Comparison of ENCODE assay signal across 21 cellular contexts in the genomic region with DNA sequence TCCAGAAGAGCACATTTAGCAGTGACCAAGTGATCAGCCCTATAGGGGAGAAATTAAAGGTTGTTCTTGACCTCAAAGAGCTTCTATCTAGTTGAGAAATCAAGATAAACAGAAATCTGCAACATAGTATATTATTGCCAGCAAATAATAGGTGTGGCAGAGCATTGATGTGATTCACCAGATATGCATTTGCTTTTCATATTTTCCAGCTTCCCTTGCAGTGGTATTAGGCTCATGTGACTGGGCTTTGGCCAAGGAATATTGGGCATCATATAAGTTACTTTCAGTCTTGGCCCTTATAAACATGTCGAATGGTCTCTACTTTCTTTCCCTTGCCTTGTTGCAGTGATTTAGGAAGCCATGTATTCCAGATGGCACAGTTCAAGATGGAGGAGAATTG. TPM values are rescaled to one million over a fixed set of nuclear protein-coding genes. Genes with fewer than 3 reads are reported as not detected.
DNase-seq lines count a peak whose midpoint lies in the region; ATAC-seq, FAIRE-seq and TF ChIP-seq lines count a peak whose summit lies in the region.
"Had no signal": no experiment of that assay in that cellular context is flagged by ENCODE, and none has a peak within 500 bp of the region (broad histone marks: within the 10 kb centered on the region; RNA-seq: fewer than 3 reads in every experiment).

No MANE protein-coding gene starts in this region.

- H3K36me3 Mint-ChIP-seq in activated CD4-positive, alpha-beta memory T cell treated with anti-CD3 and anti-CD28 coated beads, Interleukin-2, amount 10 ng/mL, durations not matched to agents 7 days and 5 days (ENCODE audit: low read depth): no peaks in the 10 kb centered on the region
- H3K36me3 Mint-ChIP-seq: CD8-positive, alpha-beta memory T cell had no signal

- no peak overlapping the region for H2BK5ac ChIP-seq in IMR-90 (ENCODE audit: low read depth, low read length, poor library complexity, severe bottlenecking)

- FAIRE-seq in bronchial epithelial cell (lab: Jason Lieb, UNC): peak; percentile 50

- H4K5ac ChIP-seq in IMR-90 (ENCODE audit: low read depth, low read length): no peak overlapping the region

- H3K4ac ChIP-seq in IMR-90 (ENCODE audit: low read depth, low read length): no peak overlapping the region

- H3K23ac ChIP-seq in IMR-90 (ENCODE audit: low read depth, low read length): no peak overlapping the region

- TF ChIP-seq CTCF in AG10803 (conservative IDR thresholded peaks at IDR 0.05; ENCODE audit: low read length) (no peak), IMR-90 (conservative IDR thresholded peaks at IDR 0.05; ENCODE audit: low read depth, low read length) (no peak), bronchial epithelial cell (IDR thresholded peaks at IDR 0.05; ENCODE audit: insufficient read depth, low read length, severe bottlenecking) (no peak), spleen (IDR thresholded peaks at IDR 0.05 in 8 of 11, conservative IDR thresholded peaks at IDR 0.05 in 3 of 11) (no peak)

- no peak overlapping the region for H3K14ac ChIP-seq in IMR-90 (replicated peaks; ENCODE audit: low read depth, low read length)

- intact Hi-C loops in IMR-90 (cut with micrococcal nuclease) (loop anchor here (5.0 kb wide), 1 partner anchor 97 kb away; no protein-coding TSS in a partner anchor), spleen (cut with DNase I; ENCODE audit: low total_unique reads) (no loop called here)

- WGBS in IMR-90 (ENCODE audit: extremely low coverage in 2 of 2, insufficient read length in 1 of 2), 2 experiments: no CpG with 5 or more reads among the region's 1 CpG
- 80 to 98% (median 84%) methylated on average over 1 of the region's 1 CpG for WGBS in spleen, 5 donors

- CTCF ChIA-PET in IMR-90 (lab: Yijun Ruan, JAX): interaction anchor here (1.1 kb wide), 1 partner anchor 123 kb away, joined by 3 read pairs; no protein-coding TSS in a partner anchor
- CTCF ChIA-PET in activated CD4-positive, alpha-beta memory T cell treated with anti-CD3 and anti-CD28 coated beads, Interleukin-2, amount 10 ng/mL, durations not matched to agents 7 days and 5 days (lab: Charles Lee): interaction anchor here (1.3 kb wide), 1 partner anchor 11 kb away, joined by 5 read pairs; no protein-coding TSS in a partner anchor

- H3K27me3 ChIP-seq in IMR-90 (ENCODE audit: control insufficient read depth, insufficient read depth, low read length): peaks cover 19% of the 10 kb centered on the region
- no peaks in the 10 kb centered on the region for H3K27me3 ChIP-seq in bronchial epithelial cell (ENCODE audit: control insufficient read depth, insufficient read depth, low read length)
- peaks cover 0 to 24% (median 0%) of the 10 kb centered on the region in 7 donors for H3K27me3 ChIP-seq in spleen (replicated peaks in 1 of 7)

- no peak for TF ChIP-seq POLR2A in IMR-90 (IDR thresholded peaks at IDR 0.05; ENCODE audit: low read depth, low read length)
- no peak for TF ChIP-seq POLR2A in spleen (IDR thresholded peaks at IDR 0.05)

- H3K4me1 ChIP-seq in IMR-90 (ENCODE audit: control insufficient read depth, insufficient read depth, low read length) (no peaks in the 10 kb centered on the region), spleen (peaks cover 0 to 3% (median 0%) of the 10 kb centered on the region in 6 donors)

- no peaks in the 10 kb centered on the region for H3K9me3 Mint-ChIP-seq in activated CD4-positive, alpha-beta memory T cell treated with anti-CD3 and anti-CD28 coated beads, Interleukin-2, amount 10 ng/mL, durations not matched to agents 7 days and 5 days
- H3K9me3 Mint-ChIP-seq: activated CD4-positive, alpha-beta T cell treated with anti-CD3 and anti-CD28 coated beads, Interleukin-2, amount 10 ng/mL, durations not matched to agents 7 days and 5 days; CD8-positive, alpha-beta memory T cell; T-helper 1 cell treated with Interleukin-12 subunit alpha and Interleukin-12 subunit beta and Interleukin-4 antibody, amounts not matched to agents 30 μg/mL and 1 μg/mL, for 36 hours had no signal

- no peak overlapping the region for H3K56ac ChIP-seq in IMR-90 (ENCODE audit: extremely low read depth, insufficient read depth, low read length)

- H3K4me2 ChIP-seq in IMR-90 (ENCODE audit: low read depth, low read length): no peak overlapping the region

- no peak overlapping the region for H3K9ac ChIP-seq in IMR-90 (ENCODE audit: low read depth, low read length)

- BruUV-seq in IMR-90 (replicated peaks; lab: Mats Ljungman, UMichigan): no TSS peak

- no peak overlapping the region for H2AK9ac ChIP-seq in IMR-90 (replicated peaks; ENCODE audit: low read depth, low read length, poor library complexity)

- H4K8ac ChIP-seq in IMR-90 (ENCODE audit: low read depth in 2 of 2, low read length in 2 of 2): no peak overlapping the region

- no peak overlapping the region for H2AFZ ChIP-seq in IMR-90 (replicated peaks; ENCODE audit: low read length, poor library complexity)

- no peak overlapping the region for H4K91ac ChIP-seq in IMR-90 (ENCODE audit: insufficient read depth, low read depth, low read length)

- in situ Hi-C loops in IMR-90 (cut with MboI; ENCODE audit: low sequenced_read_pairs): loop anchor here (10.0 kb wide), 1 partner anchor 310 kb away; the partner anchor contains the start of gene LDLRAD3

- no peak for TF ChIP-seq RAD21 in IMR-90 (IDR thresholded peaks at IDR 0.05; ENCODE audit: low read length)

- H3K9me1 ChIP-seq in IMR-90 (ENCODE audit: insufficient read depth, low read length): no peaks in the 10 kb centered on the region

- no peak overlapping the region for H3K18ac ChIP-seq in IMR-90 (ENCODE audit: low read depth, low read length)

- dilution Hi-C loops in IMR-90 (cut with HindIII; ENCODE audit: low sequenced_read_pairs, unreplicated experiment): no loop called here

- H4K20me1 ChIP-seq in IMR-90 (ENCODE audit: insufficient read depth, low read length): no peaks in the 10 kb centered on the region

- no peak overlapping the region for H3K4me3 Mint-ChIP-seq in activated CD4-positive, alpha-beta memory T cell treated with anti-CD3 and anti-CD28 coated beads, Interleukin-2, amount 10 ng/mL, durations not matched to agents 7 days and 5 days
- H3K4me3 Mint-ChIP-seq: activated CD4-positive, alpha-beta T cell treated with anti-CD3 and anti-CD28 coated beads, Interleukin-2, amount 10 ng/mL, durations not matched to agents 7 days and 5 days; CD8-positive, alpha-beta memory T cell; T-helper 1 cell treated with Interleukin-12 subunit alpha and Interleukin-12 subunit beta and Interleukin-4 antibody, amounts not matched to agents 30 μg/mL and 1 μg/mL, for 36 hours had no signal

- POLR2A ChIA-PET in IMR-90 (lab: Charles Lee; ENCODE audit: unreplicated experiment): no interaction called here
- POLR2A ChIA-PET in activated CD4-positive, alpha-beta memory T cell treated with anti-CD3 and anti-CD28 coated beads, Interleukin-2, amount 10 ng/mL, durations not matched to agents 7 days and 5 days (lab: Charles Lee): no interaction called here

- no peak overlapping the region for H2BK15ac ChIP-seq in IMR-90 (ENCODE audit: low read depth, low read length)

- H3K27ac ChIP-seq in IMR-90 (ENCODE audit: insufficient read depth, low read length) (no peak overlapping the region), spleen (no peak overlapping the region)
- H3K27ac ChIP-seq: left ventricle myocardium inferior, neutrophil, thoracic aorta had no signal

- peaks cover 24% of the 10 kb centered on the region for H3K27me3 Mint-ChIP-seq in activated CD4-positive, alpha-beta memory T cell treated with anti-CD3 and anti-CD28 coated beads, Interleukin-2, amount 10 ng/mL, durations not matched to agents 7 days and 5 days

- H3K9me3 ChIP-seq in IMR-90 (ENCODE audit: control insufficient read depth, insufficient read depth, low read length) (peaks cover 8% of the 10 kb centered on the region), spleen (peaks cover 0 to 20% (median 5%) of the 10 kb centered on the region in 8 donors)
- H3K9me3 ChIP-seq: neutrophil, thoracic aorta had no signal

- no peaks in the 10 kb centered on the region for H3K4me1 Mint-ChIP-seq in activated CD4-positive, alpha-beta memory T cell treated with anti-CD3 and anti-CD28 coated beads, Interleukin-2, amount 10 ng/mL, durations not matched to agents 7 days and 5 days
- H3K4me1 Mint-ChIP-seq: activated CD4-positive, alpha-beta T cell treated with anti-CD3 and anti-CD28 coated beads, Interleukin-2, amount 10 ng/mL, durations not matched to agents 7 days and 5 days; CD8-positive, alpha-beta memory T cell had no signal

- DNase-seq in AG10803 (ENCODE audit: low read depth) (peak; percentile 38), IMR-90 (peak; percentile 36), bronchial epithelial cell (ENCODE audit: low read depth) (peak; percentile 77), fibroblast of the conjunctiva (ENCODE audit: low read depth) (peak; percentile 44), spleen (no peak)
- no peak for DNase-seq in activated CD4-positive, alpha-beta memory T cell treated with anti-CD3 and anti-CD28 coated beads, Interleukin-2, amount 10 ng/mL, durations not matched to agents 7 days and 5 days
- DNase-seq in activated CD4-positive, CD25-positive, alpha-beta regulatory T cell (lab: John Stamatoyannopoulos, UW): no peak
- DNase-seq: activated CD4-positive, alpha-beta T cell treated with anti-CD3 and anti-CD28 coated beads, Interleukin-2, amount 10 ng/mL, durations not matched to agents 7 days and 5 days; activated CD8-positive, alpha-beta memory T cell treated with anti-CD3 and anti-CD28 coated beads, Interleukin-2, amount 50 U/mL, for 4 hours; activated effector memory CD4-positive, alpha-beta T cell treated with Interleukin-2 at 50 U/mL for 16 hours; CD8-positive, alpha-beta memory T cell; cerebellar nuclear complex; DMS79; left ventricle myocardium inferior; NCI-H1417 treated with DMSO at 0.1 percent for 48 hours; NCI-H69; SHP77 treated with DMSO at 0.1 percent for 48 hours had no signal

- H3K79me1 ChIP-seq in IMR-90 (ENCODE audit: low read depth in 1 of 2, low read length in 2 of 2): no peaks in the 10 kb centered on the region

- H3K36me3 ChIP-seq in IMR-90 (ENCODE audit: control insufficient read depth, insufficient read depth, low read length) (no peaks in the 10 kb centered on the region), bronchial epithelial cell (ENCODE audit: control insufficient read depth, insufficient read depth, low read length) (no peaks in the 10 kb centered on the region), spleen (no peaks in the 10 kb centered on the region)
- H3K36me3 ChIP-seq: neutrophil, thoracic aorta had no signal

- H2BK120ac ChIP-seq in IMR-90 (ENCODE audit: low read depth, low read length): no peak overlapping the region

- no peak overlapping the region for H2BK20ac ChIP-seq in IMR-90 (ENCODE audit: low read depth, low read length)

- no peak overlapping the region for H3K27ac Mint-ChIP-seq in activated CD4-positive, alpha-beta memory T cell treated with anti-CD3 and anti-CD28 coated beads, Interleukin-2, amount 10 ng/mL, durations not matched to agents 7 days and 5 days
- H3K27ac Mint-ChIP-seq: activated CD4-positive, alpha-beta T cell treated with anti-CD3 and anti-CD28 coated beads, Interleukin-2, amount 10 ng/mL, durations not matched to agents 7 days and 5 days; CD8-positive, alpha-beta memory T cell; T-helper 1 cell treated with Interleukin-12 subunit alpha and Interleukin-12 subunit beta and Interleukin-4 antibody, amounts not matched to agents 30 μg/mL and 1 μg/mL, for 36 hours had no signal

- no peak overlapping the region for H3K4me3 ChIP-seq in AG10803 (ENCODE audit: low read length)
- H3K4me3 ChIP-seq in IMR-90 (ENCODE audit: insufficient read depth, low read depth, low read length): no peak overlapping the region
- H3K4me3 ChIP-seq in bronchial epithelial cell (ENCODE audit: low read depth, low read length): no peak overlapping the region
- H3K4me3 ChIP-seq in spleen: no peak overlapping the region
- H3K4me3 ChIP-seq: left ventricle myocardium inferior, thoracic aorta had no signal

- ATAC-seq in IMR-90 (ENCODE audit: low read depth) (no peak), GM21515 (IDR thresholded peaks at IDR 0.05; ENCODE audit: unreplicated experiment) (no peak)

- H2AK5ac ChIP-seq in IMR-90 (ENCODE audit: low read depth, low read length): no peak overlapping the region

RNA-seq across cellular contexts. Expression of gene COMMD9, which starts 34.5 kb away (rescaled TPM):
- total RNA-seq in IMR-90 (2012; rRNA removed) (50.7 and 54.2 TPM in 2 replicates), bronchial epithelial cell (7.8 and 9.2 TPM in 2 replicates), spleen (10 to 100 TPM; 46.1 to 63.5 (median 55.8) TPM)
- polyA plus RNA-seq in IMR-90 (2012; rRNA removed) (58.3 and 77.1 TPM in 2 replicates), spleen (10 to 100 TPM; 27.3 to 40.2 (median 38.4) TPM)
- 42.1 and 51.2 TPM in 2 replicates for polyA plus RNA-seq in IMR-90 (2012; cell fraction: cytosol; rRNA removed)
- 33.2 and 38.4 TPM in 2 replicates for polyA plus RNA-seq in IMR-90 (2012; cell fraction: nucleus; rRNA removed; ENCODE audit: low replicate concordance)
- 10 to 100 TPM; 30.5 to 34.1 TPM for total RNA-seq in activated CD4-positive, alpha-beta memory T cell treated with anti-CD3 and anti-CD28 coated beads, Interleukin-2, amount 10 ng/mL, durations not matched to agents 7 days and 5 days

RNA-seq across cellular contexts. Expression of gene PRR5L, which starts 41.3 kb away (rescaled TPM):
- 3.3 and 3.6 TPM in 2 replicates for total RNA-seq in IMR-90 (2012; rRNA removed)
- 2.6 and 2.9 TPM in 2 replicates for polyA plus RNA-seq in IMR-90 (2012; rRNA removed)
- polyA plus RNA-seq in IMR-90 (2012; cell fraction: cytosol; rRNA removed): 2.2 and 2.3 TPM in 2 replicates
- polyA plus RNA-seq in IMR-90 (2012; cell fraction: nucleus; rRNA removed; ENCODE audit: low replicate concordance): 4.6 and 6.8 TPM in 2 replicates
- 6.3 and 10.0 TPM in 2 replicates for total RNA-seq in bronchial epithelial cell
- total RNA-seq in activated CD4-positive, alpha-beta memory T cell treated with anti-CD3 and anti-CD28 coated beads, Interleukin-2, amount 10 ng/mL, durations not matched to agents 7 days and 5 days: 10 to 100 TPM; 30.2 to 32.0 TPM
- total RNA-seq in spleen: 100 to 1,000 TPM; 126 to 330 (median 183) TPM
- 10 to 100 TPM; 10.7 to 44.9 (median 19.1) TPM for polyA plus RNA-seq in spleen

Comparison
In these comparisons a context has a peak if more than half of its experiments do, and no peak if none do; other contexts are left out.
1. DNase-seq: peak in AG10803 (single experiment), IMR-90 (single experiment), bronchial epithelial cell (single experiment) and fibroblast of the conjunctiva (single experiment); none in activated CD4-positive, alpha-beta memory T cell treated with anti-CD3 and anti-CD28 coated beads, Interleukin-2, amount 10 ng/mL, durations not matched to agents 7 days and 5 days (single experiment), activated CD4-positive, CD25-positive, alpha-beta regulatory T cell (0 of 4) and spleen (single experiment).